Comparison of ENCODE assay signal across 23 cellular contexts in the genomic region with DNA sequence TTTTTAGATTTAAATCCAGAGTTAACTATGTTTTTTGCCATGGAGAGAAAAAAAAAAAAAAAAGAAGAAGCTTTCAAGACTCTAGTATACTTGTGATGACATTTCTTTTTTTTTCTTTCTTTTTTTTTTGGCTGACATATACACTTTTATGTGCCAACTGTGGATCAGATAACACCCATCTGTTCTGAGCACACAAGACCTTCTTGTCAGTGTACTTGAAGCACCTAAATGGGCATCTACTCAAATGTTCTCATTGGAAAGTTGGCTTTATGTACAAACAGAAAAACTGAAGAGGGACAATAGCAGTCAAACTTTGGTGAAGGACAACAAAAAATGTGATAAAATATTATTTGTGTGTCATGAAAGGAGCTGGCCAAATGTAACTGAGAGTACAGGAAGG.
"Had no signal": no experiment of that assay in that cellular context is flagged by ENCODE, and none has a peak within 500 bp of the region (broad histone marks: within the 10 kb centered on the region; RNA-seq: fewer than 3 reads in every experiment).

No MANE protein-coding gene starts in this region.

- H3K4me3 ChIP-seq: esophagus squamous epithelium, lower lobe of right lung, prostate gland, right atrium auricular region, smooth muscle cell, suprapubic skin, transverse colon, vagina had no signal

- DNase-seq: dermis blood vessel endothelial cell; effector memory CD8-positive, alpha-beta T cell; erythroblast; esophagus squamous epithelium; foreskin melanocyte; head of caudate nucleus; left ventricle myocardium superior; lower lobe of right lung; naive thymus-derived CD8-positive, alpha-beta T cell; nephron progenitor cell; nucleus accumbens; stimulated activated CD4-positive, alpha-beta T cell treated with anti-CD3 and anti-CD28 coated beads, Interleukin-12 subunit alpha, Interleukin-12 subunit beta, amount 100 ng/mL, for 4 hours; stimulated activated CD4-positive, alpha-beta T cell treated with anti-CD3 and anti-CD28 coated beads, Interleukin-1b, Interleukin-23, amount 100 ng/mL, for 48 hours; stimulated activated CD4-positive, alpha-beta T cell treated with anti-CD3 and anti-CD28 coated beads, Interleukin-4, amount 100 ng/mL, for 1 hour; stimulated activated CD8-positive, alpha-beta memory T cell treated with anti-CD3 and anti-CD28 coated beads, Interleukin-4, amount 100 ng/mL, for 48 hours; stimulated activated naive CD4-positive, alpha-beta T cell; stimulated activated naive CD8-positive, alpha-beta T cell treated with anti-CD3 and anti-CD28 coated beads, Interleukin-15, amount 100 ng/mL, for 72 hours; transverse colon had no signal

- H3K27me3 ChIP-seq: esophagus squamous epithelium, right atrium auricular region, suprapubic skin, transverse colon, vagina had no signal

- H3K9me3 ChIP-seq: esophagus squamous epithelium, lower lobe of right lung, prostate gland, right atrium auricular region, transverse colon, vagina had no signal

- H3K4me3 Mint-ChIP-seq: effector memory CD8-positive, alpha-beta T cell; naive thymus-derived CD8-positive, alpha-beta T cell; nephron progenitor cell; stimulated activated naive CD8-positive, alpha-beta T cell treated with anti-CD3 and anti-CD28 coated beads, Interleukin-15, amount 100 ng/mL, for 72 hours had no signal

- H3K4me1 Mint-ChIP-seq: naive thymus-derived CD8-positive, alpha-beta T cell; nephron progenitor cell; stimulated activated naive CD8-positive, alpha-beta T cell treated with anti-CD3 and anti-CD28 coated beads, Interleukin-15, amount 100 ng/mL, for 72 hours had no signal

- H3K27ac Mint-ChIP-seq: effector memory CD8-positive, alpha-beta T cell; naive thymus-derived CD8-positive, alpha-beta T cell; nephron progenitor cell; stimulated activated naive CD8-positive, alpha-beta T cell treated with anti-CD3 and anti-CD28 coated beads, Interleukin-15, amount 100 ng/mL, for 72 hours had no signal

- H3K27me3 Mint-ChIP-seq: effector memory CD8-positive, alpha-beta T cell; naive thymus-derived CD8-positive, alpha-beta T cell; stimulated activated naive CD8-positive, alpha-beta T cell treated with anti-CD3 and anti-CD28 coated beads, Interleukin-15, amount 100 ng/mL, for 72 hours had no signal

- H3K36me3 ChIP-seq: esophagus squamous epithelium, lower lobe of right lung, prostate gland, right atrium auricular region, suprapubic skin, transverse colon, vagina had no signal
